ENCODE assay signal across 12 cellular contexts in the genomic region with DNA sequence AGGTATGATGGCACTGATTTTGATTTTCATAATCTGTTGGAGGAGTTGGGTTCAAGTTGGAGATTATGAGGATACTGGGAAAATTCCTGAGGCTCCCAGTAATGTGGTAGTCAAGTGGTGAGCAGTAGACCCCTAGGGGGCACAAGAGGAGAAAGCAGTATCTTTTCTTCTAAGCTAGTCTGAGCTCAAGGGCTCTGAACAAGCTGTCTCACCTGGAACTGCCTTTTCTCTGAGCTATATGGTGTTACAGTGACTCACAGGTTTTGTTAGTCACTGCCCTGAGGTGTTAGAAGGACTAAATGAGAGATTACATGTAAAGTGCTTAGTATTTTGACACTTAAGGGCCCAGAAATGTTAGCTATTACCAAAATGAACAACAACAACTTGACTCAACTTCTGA. TPM values are rescaled to one million over a fixed set of nuclear protein-coding genes. Genes with fewer than 3 reads are reported as not detected.
DNase-seq lines count a peak whose midpoint lies in the region; ATAC-seq and TF ChIP-seq lines count a peak whose summit lies in the region.
"Had no signal": no experiment of that assay in that cellular context is flagged by ENCODE, and none has a peak within 500 bp of the region (broad histone marks: within the 10 kb centered on the region; RNA-seq: fewer than 3 reads in every experiment).

No MANE protein-coding gene starts in this region.

- H3K9me3 ChIP-seq in heart left ventricle (no peaks in the 10 kb centered on the region), right atrium auricular region (no peaks in the 10 kb centered on the region), esophagus squamous epithelium (no peaks in the 10 kb centered on the region)
- H3K9me3 ChIP-seq: upper lobe of left lung had no signal

- peak in 3 of 12 donors; percentile 16 to 29 (median 20) for TF ChIP-seq CTCF in heart left ventricle (IDR thresholded peaks at IDR 0.05)
- peak in 1 of 2 donors; percentile 27 for TF ChIP-seq CTCF in right atrium auricular region (IDR thresholded peaks at IDR 0.05)
- peak; percentile 37 for TF ChIP-seq CTCF in NB4 (IDR thresholded peaks at IDR 0.05; ENCODE audit: low read depth, low read length)
- TF ChIP-seq CTCF in esophagus squamous epithelium (IDR thresholded peaks at IDR 0.05), result peak in 2 of 6 experiments; percentile 21 to 47

- H3K4me3 ChIP-seq in heart left ventricle (no peak overlapping the region), right atrium auricular region (no peak overlapping the region), NB4 (ENCODE audit: low read depth, low read length) (no peak overlapping the region), esophagus squamous epithelium (no peak overlapping the region)
- H3K4me3 ChIP-seq: upper lobe of left lung had no signal

- intact Hi-C loops in heart left ventricle (cut with DNase I), result loop anchor here in 3 of 10 donors (5.0 kb wide), 3 partner anchors 37 to 42 kb away; partner anchors contain the start of gene CD302 (in 1 of the 3)
- intact Hi-C loops in esophagus squamous epithelium (cut with DNase I), result no loop called here

- ATAC-seq in heart left ventricle (peak in 3 of 4 donors; percentile 46 to 56 (median 51)), GM21528 (IDR thresholded peaks at IDR 0.05; ENCODE audit: low FRiP score, unreplicated experiment) (no peak)
- ATAC-seq in stimulated activated naive CD8-positive, alpha-beta T cell treated with anti-CD3 and anti-CD28 coated beads, Interleukin-15, Interleukin-2, amounts not matched to agents 100 U/mL and 50 U/mL, for 24 hours, result peak; percentile 98

- DNase-seq in heart left ventricle, result no peak
- no peak for DNase-seq in right atrium auricular region (ENCODE audit: low spot score)
- peak; percentile 30 for DNase-seq in NB4 (ENCODE audit: low read depth)
- DNase-seq in esophagus squamous epithelium (lab: John Stamatoyannopoulos, UW), result no peak
- DNase-seq in stimulated activated naive CD8-positive, alpha-beta T cell treated with anti-CD3 and anti-CD28 coated beads, Interleukin-15, Interleukin-2, amounts not matched to agents 100 U/mL and 50 U/mL, for 24 hours, result no peak
- no peak for DNase-seq in AML-193 (lab: John Stamatoyannopoulos, UW)
- no peak for DNase-seq in NCI-H2081 treated with DMSO at 0.1 percent for 48 hours (lab: John Stamatoyannopoulos, UW)
- DNase-seq: activated T-cell treated with anti-CD3 and anti-CD28 coated beads, Interleukin-2, amount 50 U/mL, for 48 hours; Karpas-422; naive B cell; upper lobe of left lung had no signal

- no peaks in the 10 kb centered on the region for H3K27me3 ChIP-seq in heart left ventricle
- H3K27me3 ChIP-seq in right atrium auricular region, result no peaks in the 10 kb centered on the region
- H3K27me3 ChIP-seq in esophagus squamous epithelium, result no peaks in the 10 kb centered on the region
- H3K27me3 ChIP-seq: upper lobe of left lung had no signal

- peaks cover 4 to 92% (median 73%) of the 10 kb centered on the region in 9 donors for H3K36me3 ChIP-seq in heart left ventricle
- H3K36me3 ChIP-seq in right atrium auricular region, result peaks cover 40% of the 10 kb centered on the region
- H3K36me3 ChIP-seq in esophagus squamous epithelium, result peaks cover 0 to 94% (median 22%) of the 10 kb centered on the region in 3 donors

- H3K27ac ChIP-seq in heart left ventricle (peak overlapping the region in 2 of 12 donors; percentile 47 to 50), right atrium auricular region (peak overlapping the region in 1 of 2 donors; percentile 31), esophagus squamous epithelium (peak overlapping the region in 3 of 4 donors; percentile 11 to 47 (median 20))

- no peak for TF ChIP-seq POLR2A in heart left ventricle (IDR thresholded peaks at IDR 0.05)
- TF ChIP-seq POLR2A in NB4 (IDR thresholded peaks at IDR 0.05; ENCODE audit: extremely low read depth, insufficient read length), result no peak
- no peak for TF ChIP-seq POLR2A in esophagus squamous epithelium (IDR thresholded peaks at IDR 0.05)

- H3K4me1 ChIP-seq in heart left ventricle (peaks cover 0 to 61% (median 29%) of the 10 kb centered on the region in 12 donors), right atrium auricular region (peaks cover 0 to 33% of the 10 kb centered on the region in 2 donors), esophagus squamous epithelium (peaks cover 0 to 30% (median 20%) of the 10 kb centered on the region in 3 donors)

RNA-seq across cellular contexts. Expression of gene CD302, which starts 42.2 kb away (rescaled TPM):
- 10 to 100 TPM in 7 of 9 donors, 1 to 10 TPM in 2; 9.0 to 24.9 (median 13.7) TPM for total RNA-seq in heart left ventricle
- polyA plus RNA-seq in heart left ventricle, result 1 to 10 TPM; 5.2 to 8.3 TPM
- 10 to 100 TPM; 27.3 to 28.7 TPM for total RNA-seq in right atrium auricular region
- 10 to 100 TPM in 2 of 4 donors, 1 to 10 TPM in 2; 3.2 to 46.0 (median 11.7) TPM for total RNA-seq in esophagus squamous epithelium

RNA-seq across cellular contexts. Expression of gene MARCHF7, which starts 43.5 kb away (rescaled TPM):
- total RNA-seq in heart left ventricle (10 to 100 TPM; 69.8 to 97.9 (median 84.4) TPM), right atrium auricular region (10 to 100 TPM; 70.6 to 79.5 TPM), esophagus squamous epithelium (100 to 1,000 TPM; 101 to 132 (median 103) TPM)
- polyA plus RNA-seq in heart left ventricle, result 10 to 100 TPM; 16.9 to 57.7 TPM
